21 cellular contexts compared by ENCODE assay signal in the genomic region with DNA sequence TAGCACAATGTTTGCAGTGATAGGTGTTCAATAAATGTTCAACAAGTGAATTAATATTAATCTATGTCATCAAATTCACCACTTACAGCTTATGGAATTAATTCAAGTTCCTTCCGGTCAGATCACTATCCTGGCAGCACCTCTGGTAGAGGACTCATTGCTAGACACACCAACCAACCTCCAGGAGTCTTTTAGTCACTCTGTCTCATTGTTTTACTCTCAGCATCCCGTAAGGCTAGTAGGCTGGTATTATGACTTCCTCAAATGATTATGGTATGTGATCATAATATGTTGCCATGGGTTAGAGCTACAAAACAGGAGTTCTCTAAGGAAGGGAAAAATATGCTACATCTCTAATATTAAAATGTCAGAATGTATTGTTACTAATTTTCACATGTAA.
"Had no signal": no experiment of that assay in that cellular context is flagged by ENCODE, and none has a peak within 500 bp of the region (broad histone marks: within the 10 kb centered on the region; RNA-seq: fewer than 3 reads in every experiment).

No MANE protein-coding gene starts in this region.

- DNase-seq: dorsolateral prefrontal cortex; effector CD4-positive, alpha-beta T cell; esophagus squamous epithelium; gastrocnemius medialis; left ventricle myocardium superior; lower lobe of right lung; naive thymus-derived CD8-positive, alpha-beta T cell; nephron progenitor cell; occipital lobe; ovary; posterior cingulate gyrus; psoas muscle; right cardiac atrium; sigmoid colon; spleen; stimulated activated CD4-positive, alpha-beta T cell treated with anti-CD3 and anti-CD28 coated beads, Interleukin-4, amount 100 ng/mL, for 4 hours; stimulated activated naive CD8-positive, alpha-beta T cell treated with anti-CD3 and anti-CD28 coated beads, Interleukin-15, Interleukin-2, amounts not matched to agents 100 U/mL and 50 U/mL, for 24 hours; testis; tibial artery had no signal

- H3K27ac Mint-ChIP-seq: naive thymus-derived CD8-positive, alpha-beta T cell; stimulated activated memory B cell treated with anti-CD40 and anti-IgM and Interleukin-4, amounts not matched to agents 10 μg/mL and 1 μg/mL and 100 μg/mL, for 72 hours had no signal

- ATAC-seq: gastrocnemius medialis; left ventricle myocardium superior; lower lobe of right lung; naive thymus-derived CD8-positive, alpha-beta T cell; psoas muscle; right cardiac atrium; stimulated activated memory B cell treated with anti-CD40 and anti-IgM and Interleukin-4, amounts not matched to agents 10 μg/mL and 1 μg/mL and 100 μg/mL, for 72 hours; stimulated activated naive CD8-positive, alpha-beta T cell treated with anti-CD3 and anti-CD28 coated beads, Interleukin-15, Interleukin-2, amounts not matched to agents 100 U/mL and 50 U/mL, for 24 hours had no signal

- H3K27me3 ChIP-seq: gastrocnemius medialis, ovary, sigmoid colon, testis, upper lobe of left lung had no signal

- H3K36me3 ChIP-seq: esophagus squamous epithelium, gastrocnemius medialis, lower lobe of right lung, ovary, sigmoid colon, spleen, tibial artery, upper lobe of left lung had no signal

- H3K4me1 ChIP-seq: esophagus squamous epithelium, gastrocnemius medialis, lower lobe of right lung, psoas muscle, sigmoid colon, spleen, testis, tibial artery, upper lobe of left lung had no signal

- H3K4me1 Mint-ChIP-seq: stimulated activated memory B cell treated with anti-CD40 and anti-IgM and Interleukin-4, amounts not matched to agents 10 μg/mL and 1 μg/mL and 100 μg/mL, for 72 hours had no signal

- H3K4me3 Mint-ChIP-seq: naive thymus-derived CD8-positive, alpha-beta T cell; nephron progenitor cell; stimulated activated memory B cell treated with anti-CD40 and anti-IgM and Interleukin-4, amounts not matched to agents 10 μg/mL and 1 μg/mL and 100 μg/mL, for 72 hours had no signal

- H3K9me3 Mint-ChIP-seq: naive thymus-derived CD8-positive, alpha-beta T cell; nephron progenitor cell; stimulated activated memory B cell treated with anti-CD40 and anti-IgM and Interleukin-4, amounts not matched to agents 10 μg/mL and 1 μg/mL and 100 μg/mL, for 72 hours had no signal

- H3K36me3 Mint-ChIP-seq: naive thymus-derived CD8-positive, alpha-beta T cell; stimulated activated memory B cell treated with anti-CD40 and anti-IgM and Interleukin-4, amounts not matched to agents 10 μg/mL and 1 μg/mL and 100 μg/mL, for 72 hours had no signal

- H3K9me3 ChIP-seq: esophagus squamous epithelium, gastrocnemius medialis, lower lobe of right lung, ovary, psoas muscle, sigmoid colon, spleen, testis, tibial artery, upper lobe of left lung had no signal

- H3K4me3 ChIP-seq: esophagus squamous epithelium, gastrocnemius medialis, lower lobe of right lung, ovary, psoas muscle, sigmoid colon, spleen, testis, tibial artery, upper lobe of left lung had no signal

- H3K27ac ChIP-seq: esophagus squamous epithelium, gastrocnemius medialis, lower lobe of right lung, ovary, psoas muscle, sigmoid colon, spleen, testis, tibial artery, upper lobe of left lung had no signal
